24 cellular contexts compared by ENCODE assay signal in genomic region chr10:81130014-81130413, GRCh38.
"Had no signal": no experiment of that assay in that cellular context is flagged by ENCODE, and none has a peak within 500 bp of the region (broad histone marks: within the 10 kb centered on the region; RNA-seq: fewer than 3 reads in every experiment).

No MANE protein-coding gene starts in this region.

- H3K27me3 ChIP-seq: MG63, SJCRH30 had no signal

- H3K9me3 ChIP-seq: MG63, SJCRH30 had no signal

- ATAC-seq: HepG2, Panc1, PC-3, SK-N-SH treated with all-trans-retinoic acid at 6 μM for 48 hours had no signal

- DNase-seq: IMR-90, Karpas-422, KG1, MG63, NCI-H1092, NCI-H1105 treated with DMSO at 0.1 percent for 48 hours, NCI-H1417 treated with DMSO at 0.1 percent for 48 hours, NCI-H146, NCI-H1694 treated with DMSO at 0.1 percent for 48 hours, NCI-H1930, NCI-H2081, NCI-H2107, NCI-H2227 treated with DMSO at 0.1 percent for 48 hours, NCI-H524, NCI-H526 treated with DMSO at 0.1 percent for 48 hours, NCI-H748 treated with DMSO at 0.1 percent for 48 hours, PC-3, SHP77 treated with DMSO at 0.1 percent for 48 hours, SJCRH30, T-helper 1 cell had no signal

- H3K27ac ChIP-seq: RWPE1, SJCRH30 had no signal

- H3K36me3 ChIP-seq: MG63, SJCRH30 had no signal

- H3K4me1 ChIP-seq: SJCRH30 had no signal

- H3K4me3 ChIP-seq: MG63, SJCRH30 had no signal
